17 cellular contexts compared by ENCODE assay signal in genomic region chr10:123203393-123204126, GRCh38. TPM values are rescaled to one million over a fixed set of nuclear protein-coding genes. Genes with fewer than 3 reads are reported as not detected.
A peak's percentile ranks its signal among the peaks of the same experiment; 100 is the strongest.
DNase-seq lines count a peak whose midpoint lies in the region; ATAC-seq, FAIRE-seq and TF ChIP-seq lines count a peak whose summit lies in the region.
"Had no signal": no experiment of that assay in that cellular context is flagged by ENCODE, and none has a peak within 500 bp of the region (broad histone marks: within the 10 kb centered on the region; RNA-seq: fewer than 3 reads in every experiment).

No MANE protein-coding gene starts in this region.

- no peak for TF ChIP-seq CTCF in VCaP (conservative IDR thresholded peaks at IDR 0.05)
- no peak for TF ChIP-seq CTCF in right lobe of liver (IDR thresholded peaks at IDR 0.05)
- TF ChIP-seq CTCF in coronary artery (IDR thresholded peaks at IDR 0.05): no peak
- no peak for TF ChIP-seq CTCF in D721Med (IDR thresholded peaks at IDR 0.05; ENCODE audit: insufficient read depth, missing control alignments)
- no peak for TF ChIP-seq CTCF in Peyer's patch (IDR thresholded peaks at IDR 0.05)

- H3K27ac ChIP-seq in BLaER1 (peak overlapping the region; percentile 60), VCaP (peak overlapping the region; percentile 90), right lobe of liver (peak overlapping the region; percentile 57 to 79 (median 75)), coronary artery (no peak overlapping the region), Peyer's patch (no peak overlapping the region)
- H3K27ac ChIP-seq: RWPE1 had no signal

- H3K36me3 ChIP-seq in BLaER1 (peaks cover 46% of the 10 kb centered on the region), right lobe of liver (no peaks in the 10 kb centered on the region), H7 (replicated peaks; ENCODE audit: control insufficient read depth, insufficient read depth, low read length) (no peaks in the 10 kb centered on the region), Peyer's patch (no peaks in the 10 kb centered on the region)

- no peaks in the 10 kb centered on the region; the same call in 1 of the 2 replicates for H4K20me1 ChIP-seq in BLaER1

- intact Hi-C loops in right lobe of liver (cut with DNase I): no loop called here

- peak overlapping the region; percentile 80 for H3K4me2 ChIP-seq in BLaER1

- H3K9me3 ChIP-seq in BLaER1 (peaks cover 19% of the 10 kb centered on the region), right lobe of liver (no peaks in the 10 kb centered on the region), Peyer's patch (peaks cover 0 to 7% (median 0%) of the 10 kb centered on the region in 4 donors)

- H3K4me1 ChIP-seq in BLaER1: peaks cover 53% of the 10 kb centered on the region
- peaks cover 0 to 17% (median 10%) of the 10 kb centered on the region in 4 donors for H3K4me1 ChIP-seq in right lobe of liver
- no peaks in the 10 kb centered on the region for H3K4me1 ChIP-seq in Peyer's patch

- no peak for FAIRE-seq in D721Med (lab: Jason Lieb, UNC)

- H3K4me3 ChIP-seq in BLaER1 (no peak overlapping the region), right lobe of liver (no peak overlapping the region), coronary artery (no peak overlapping the region), H7 (ENCODE audit: insufficient read depth, low read depth, low read length) (no peak overlapping the region), Peyer's patch (no peak overlapping the region)

- peak; percentile 97 to 99 (median 98) for ATAC-seq in right lobe of liver
- ATAC-seq: left cardiac atrium had no signal

- H3K27me3 ChIP-seq in BLaER1 (no peaks in the 10 kb centered on the region), right lobe of liver (no peaks in the 10 kb centered on the region), H7 (ENCODE audit: control insufficient read depth, insufficient read depth, low read length) (no peaks in the 10 kb centered on the region), Peyer's patch (no peaks in the 10 kb centered on the region)

- DNase-seq in HT1080 (ENCODE audit: low read depth) (peak; percentile 65), right lobe of liver (peak; percentile 57 to 79 (median 72)), coronary artery (ENCODE audit: low spot score) (no peak), D721Med (ENCODE audit: insufficient read length, low spot score) (no peak), H7 (no peak), Peyer's patch (no peak)
- DNase-seq: activated effector memory CD4-positive, alpha-beta T cell treated with Interleukin-2 at 50 U/mL for 16 hours; anterior cingulate cortex; cortex of kidney; HFFc6; left cardiac atrium; NCI-H510A had no signal

- WGBS in right lobe of liver (ENCODE audit: insufficient coverage, low coverage, low lambda C conversion rate, missing lambda C conversion rate): 83% methylated on average over 3 of the region's 6 CpGs

- TF ChIP-seq POLR2A in right lobe of liver (IDR thresholded peaks at IDR 0.05) (no peak), Peyer's patch (IDR thresholded peaks at IDR 0.05) (no peak)

- peak overlapping the region; percentile 35 for H3K9ac ChIP-seq in BLaER1

RNA-seq across cellular contexts. Expression of gene BUB3, which starts 49.4 kb away (rescaled TPM):
- total RNA-seq in HT1080 (2014; rRNA removed; shearing (Covaris generic)): 442 and 564 TPM in 2 replicates
- 309 and 322 TPM in 2 replicates for polyA plus RNA-seq in HT1080 (2015; cell fraction: cytosol; rRNA removed)
- polyA plus RNA-seq in HT1080 (2015; cell fraction: nucleus; rRNA removed): 437 and 445 TPM in 2 replicates
- 10 to 100 TPM; 24.1 to 50.9 (median 31.2) TPM for total RNA-seq in right lobe of liver
- 338 and 359 TPM in 2 replicates for total RNA-seq in H7 (2014; rRNA removed; shearing (Covaris generic))
- total RNA-seq in Peyer's patch: 100 to 1,000 TPM in 2 of 4 donors, 10 to 100 TPM in 2; 51.1 to 168 (median 102) TPM

RNA-seq across cellular contexts. Expression of gene HMX2, which starts 55.6 kb away (rescaled TPM):
- 0.06 TPM in 1 of 2 replicates, not detected in the other for total RNA-seq in HT1080 (2014; rRNA removed; shearing (Covaris generic))
- polyA plus RNA-seq in HT1080 (2015; cell fraction: cytosol; rRNA removed): 0.43 and 0.53 TPM in 2 replicates
- 0.10 and 0.20 TPM in 2 replicates for polyA plus RNA-seq in HT1080 (2015; cell fraction: nucleus; rRNA removed)
- total RNA-seq in right lobe of liver (not detected), Peyer's patch (1 to 10 TPM in 1 of 4 donors, not detected in 3; 1.0 TPM)
- total RNA-seq in H7 (2014; rRNA removed; shearing (Covaris generic)): 0.07 TPM in 1 of 2 replicates, not detected in the other
- total RNA-seq: HFFc6, left cardiac atrium, progenitor cell of endocrine pancreas, subcutaneous adipose tissue had no signal

Comparison
In these comparisons a context has a peak if more than half of its experiments do, and no peak if none do; other contexts are left out.
1. H3K27ac ChIP-seq: peak in BLaER1 (single experiment), VCaP (single experiment) and right lobe of liver (3 of 3); none in coronary artery (0 of 2) and Peyer's patch (0 of 4).
2. DNase-seq: peak in HT1080 (single experiment) and right lobe of liver (3 of 3); none in coronary artery (single experiment), D721Med (single experiment), H7 (single experiment) and Peyer's patch (0 of 3).